In the genomic region with DNA sequence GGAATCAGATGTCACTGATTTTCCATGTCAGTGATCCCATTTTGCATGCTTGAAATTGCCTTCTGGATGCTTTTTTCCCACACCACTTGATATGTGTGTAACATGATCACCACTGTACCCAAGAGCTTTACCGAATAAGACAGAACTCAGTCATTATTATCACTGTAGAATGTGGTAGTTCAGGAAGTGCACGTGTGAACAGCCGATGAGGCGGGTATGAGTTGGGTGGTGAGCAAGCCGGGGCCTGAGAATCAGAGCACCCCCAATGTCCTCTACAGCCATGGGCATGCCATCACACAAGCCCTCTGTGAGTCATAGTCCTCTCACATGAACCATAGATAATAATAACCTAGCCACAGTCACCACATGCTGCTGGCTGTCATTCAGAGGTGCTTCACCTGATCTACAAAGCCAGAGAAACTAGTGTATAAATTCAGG, we compare ENCODE assay signal across 11 cellular contexts.
A peak's percentile ranks its signal among the peaks of the same experiment; 100 is the strongest.
DNase-seq lines count a peak whose midpoint lies in the region; ATAC-seq and TF ChIP-seq lines count a peak whose summit lies in the region.
"Had no signal": no experiment of that assay in that cellular context is flagged by ENCODE, and none has a peak within 500 bp of the region (broad histone marks: within the 10 kb centered on the region; RNA-seq: fewer than 3 reads in every experiment).

No MANE protein-coding gene starts in this region.

- H3K4me1 ChIP-seq in stomach: peaks cover 6 to 30% (median 8%) of the 10 kb centered on the region in 4 donors
- H3K4me1 ChIP-seq: A549 had no signal

- TF ChIP-seq POLR2A in stomach (IDR thresholded peaks at IDR 0.05): no peak

- no peaks in the 10 kb centered on the region for H3K9me3 ChIP-seq in stomach
- H3K9me3 ChIP-seq: A549 had no signal

- no peaks in the 10 kb centered on the region for H3K27me3 ChIP-seq in stomach

- no peak overlapping the region for H3K4me3 Mint-ChIP-seq in neural crest cell

- H3K4me1 Mint-ChIP-seq in neural crest cell: peaks cover 19% of the 10 kb centered on the region

- H3K27ac Mint-ChIP-seq in neural crest cell (ENCODE audit: unreplicated experiment): peak overlapping the region; percentile 48

- ATAC-seq in HG03280 (IDR thresholded peaks at IDR 0.05; ENCODE audit: unreplicated experiment): peak; percentile 59
- ATAC-seq: A549 had no signal

- intact Hi-C loops in stomach (cut with DNase I; ENCODE audit: low total_unique reads): no loop called here

- no peaks in the 10 kb centered on the region for H3K36me3 ChIP-seq in stomach

- H3K27me3 Mint-ChIP-seq in neural crest cell (ENCODE audit: low read depth): no peaks in the 10 kb centered on the region

- DNase-seq in NCI-H1092 treated with DMSO at 0.1 percent for 48 hours (lab: John Stamatoyannopoulos, UW): peak; percentile 22
- no peak for DNase-seq in NCI-H1092 (lab: John Stamatoyannopoulos, UW)
- DNase-seq in NCI-H526 (lab: John Stamatoyannopoulos, UW): peak; percentile 76 to 85
- no peak for DNase-seq in neural crest cell (ENCODE audit: low read depth, low spot score)
- DNase-seq in 8988T: no peak
- no peak for DNase-seq in stomach
- DNase-seq in SIG-M5 (lab: John Stamatoyannopoulos, UW): no peak
- DNase-seq: foreskin fibroblast, OCI-M1 had no signal

- no peak for TF ChIP-seq CTCF in neural crest cell (conservative IDR thresholded peaks at IDR 0.05)
- no peak for TF ChIP-seq CTCF in stomach (IDR thresholded peaks at IDR 0.05)

- no peak for TF ChIP-seq EP300 in stomach (IDR thresholded peaks at IDR 0.05)

- no peak overlapping the region for H3K27ac ChIP-seq in stomach
- H3K27ac ChIP-seq: A549 had no signal

- H3K36me3 Mint-ChIP-seq in neural crest cell (ENCODE audit: low read depth): peaks cover 2% of the 10 kb centered on the region

- peaks cover 4% of the 10 kb centered on the region for H3K9me3 Mint-ChIP-seq in neural crest cell

- H3K4me3 ChIP-seq in stomach: no peak overlapping the region
- H3K4me3 ChIP-seq: A549 had no signal

- 72 to 81% (median 74%) methylated on average over 5 of the region's 5 CpGs for WGBS in stomach, 5 donors

Comparison
In these comparisons a context has a peak if more than half of its experiments do, and no peak if none do; other contexts are left out.
1. DNase-seq: peak in NCI-H1092 treated with DMSO at 0.1 percent for 48 hours (single experiment) and NCI-H526 (2 of 2); none in NCI-H1092 (single experiment), neural crest cell (single experiment), 8988T (single experiment), stomach (single experiment) and SIG-M5 (single experiment).